ENCODE assay signal across 8 cellular contexts in genomic region chrX:119871245-119871598, GRCh38. TPM values are rescaled to one million over a fixed set of nuclear protein-coding genes. Genes with fewer than 3 reads are reported as not detected.
A peak's percentile ranks its signal among the peaks of the same experiment; 100 is the strongest.
DNase-seq lines count a peak whose midpoint lies in the region; ATAC-seq and TF ChIP-seq lines count a peak whose summit lies in the region.

No MANE protein-coding gene starts in this region.

- BruUV-seq in Calu3 (replicated peaks; lab: Mats Ljungman, UMichigan), result TSS peak; percentile 93

- peak overlapping the region; percentile 89 for H3K27ac Mint-ChIP-seq in Calu3 (ENCODE audit: unreplicated experiment)

- peak overlapping the region; percentile 93 for H3K4me3 Mint-ChIP-seq in Calu3 (ENCODE audit: low read depth, unreplicated experiment)

- no peak for TF ChIP-seq CTCF in Calu3 (IDR thresholded peaks at IDR 0.05; ENCODE audit: unreplicated experiment)
- no peak for TF ChIP-seq CTCF in body of pancreas (IDR thresholded peaks at IDR 0.05)
- TF ChIP-seq CTCF in thoracic aorta (IDR thresholded peaks at IDR 0.05), result no peak

- CTCF ChIA-PET in Calu3 (lab: Charles Lee), result interaction anchor here (1.3 to 1.4 kb wide), 2 partner anchors 18 to 80 kb away, joined by 3 to 5 read pairs; partner anchors contain the start of genes RPL39 and UPF3B

- H3K9me3 ChIP-seq in HUES64 (ENCODE audit: insufficient read depth, low read depth, low read length), result no peaks in the 10 kb centered on the region
- H3K9me3 ChIP-seq in body of pancreas, result no peaks in the 10 kb centered on the region
- no peaks in the 10 kb centered on the region for H3K9me3 ChIP-seq in thoracic aorta

- H3K4me1 ChIP-seq in HUES64 (ENCODE audit: insufficient read depth, low read length), result no peaks in the 10 kb centered on the region
- H3K4me1 ChIP-seq in body of pancreas, result peaks cover 9% of the 10 kb centered on the region
- peaks cover 8 to 13% of the 10 kb centered on the region in 2 donors for H3K4me1 ChIP-seq in thoracic aorta (ENCODE audit: control insufficient read depth in 1 of 2, low read depth in 2 of 2)

- no peak for TF ChIP-seq POLR2A in body of pancreas (IDR thresholded peaks at IDR 0.05)

- H3K27me3 ChIP-seq in HUES64 (ENCODE audit: insufficient read depth, low read length), result no peaks in the 10 kb centered on the region
- no peaks in the 10 kb centered on the region for H3K27me3 ChIP-seq in body of pancreas
- no peaks in the 10 kb centered on the region for H3K27me3 ChIP-seq in thoracic aorta (replicated peaks; ENCODE audit: insufficient read depth)

- H3K9ac ChIP-seq in HUES64 (ENCODE audit: low read depth, low read length), result peak overlapping the region; percentile 77

- H3K27ac ChIP-seq in HUES64 (ENCODE audit: low read depth, low read length), result peak overlapping the region; percentile 93; the same call in 1 of the 2 replicates
- peak overlapping the region; percentile 71 to 96 (median 91) for H3K27ac ChIP-seq in body of pancreas
- peak overlapping the region; percentile 89 to 94 for H3K27ac ChIP-seq in thoracic aorta

- H3K9me3 Mint-ChIP-seq in Calu3 (ENCODE audit: low read depth, unreplicated experiment), result no peaks in the 10 kb centered on the region

- H3K4me3 ChIP-seq in HUES64 (ENCODE audit: low read length), result peak overlapping the region; percentile 91
- H3K4me3 ChIP-seq in body of pancreas, result peak overlapping the region; percentile 37 to 63
- peak overlapping the region; percentile 84 for H3K4me3 ChIP-seq in thoracic aorta

- DNase-seq in Calu3, result no peak
- DNase-seq in body of pancreas, result no peak
- DNase-seq in left colon, result peak in 1 of 2 donors; percentile 40
- DNase-seq in thoracic aorta (ENCODE audit: low spot score), result no peak
- DNase-seq in RPMI8226, result no peak
- no peak for DNase-seq in NCI-H2196 treated with DMSO at 0.1 percent for 48 hours (lab: John Stamatoyannopoulos, UW; ENCODE audit: unreplicated experiment)

- ATAC-seq in GM21515 (IDR thresholded peaks at IDR 0.05; ENCODE audit: unreplicated experiment) (peak; percentile 28), body of pancreas (peak; percentile 43), left colon (peak; percentile 48), thoracic aorta (ENCODE audit: insufficient number of reproducible peaks, low FRiP score, low read depth) (peak; percentile 55)

- peaks cover 41% of the 10 kb centered on the region for H3K36me3 Mint-ChIP-seq in Calu3 (ENCODE audit: insufficient read depth, unreplicated experiment)

- intact Hi-C loops in Calu3 (cut with micrococcal nuclease; ENCODE audit: unreplicated experiment), result no loop called here
- intact Hi-C loops in body of pancreas (cut with DNase I), result no loop called here
- intact Hi-C loops in left colon (cut with DNase I, micrococcal nuclease), result no loop called here

- H3K4me1 Mint-ChIP-seq in Calu3 (ENCODE audit: low read depth, unreplicated experiment), result peaks cover 8% of the 10 kb centered on the region

- under 1% methylated on average over 26 of the region's 26 CpGs for WGBS in HUES64
- WGBS in body of pancreas, 2 donors, result 0% methylated on average over 7 to 20 of the region's 26 CpGs

- no peaks in the 10 kb centered on the region for H3K27me3 Mint-ChIP-seq in Calu3 (ENCODE audit: unreplicated experiment)

- peaks cover 12% of the 10 kb centered on the region for H3K36me3 ChIP-seq in HUES64 (ENCODE audit: insufficient read depth, low read length)
- no peaks in the 10 kb centered on the region for H3K36me3 ChIP-seq in body of pancreas (replicated peaks in 1 of 2; ENCODE audit: insufficient read depth in 1 of 2, low read depth in 2 of 2)
- H3K36me3 ChIP-seq in thoracic aorta, result no peaks in the 10 kb centered on the region

RNA-seq across cellular contexts. Expression of gene RNF113A, which starts 0.3 kb away (rescaled TPM):
- total RNA-seq in Calu3 (2022) (16.9 and 18.3 TPM in 2 replicates), body of pancreas (10 to 100 TPM in 1 of 2 donors, 1 to 10 TPM in 1; 9.1 to 10.5 TPM), left colon (10 to 100 TPM; 12.9 to 13.4 TPM), thoracic aorta (10 to 100 TPM in 1 of 2 donors, 1 to 10 TPM in 1; 6.1 to 13.8 TPM)
- polyA plus RNA-seq in HUES64 (2013, experiment 1 of 2), result 10.6 TPM
- polyA plus RNA-seq in HUES64 (2013, experiment 2 of 2), result 10.7 TPM

RNA-seq across cellular contexts. Expression of gene NDUFA1, which starts 0.4 kb away (rescaled TPM):
- total RNA-seq in Calu3 (2022) (77.5 and 79.6 TPM in 2 replicates), body of pancreas (10 to 100 TPM; 13.5 to 15.6 TPM), left colon (100 to 1,000 TPM; 201 to 236 TPM), thoracic aorta (10 to 100 TPM; 30.5 to 41.1 TPM)
- polyA plus RNA-seq in HUES64 (2013, experiment 1 of 2), result 64.3 TPM
- 74.5 TPM for polyA plus RNA-seq in HUES64 (2013, experiment 2 of 2)

RNA-seq across cellular contexts. Expression of gene UPF3B, which starts 18.5 kb away (rescaled TPM):
- total RNA-seq in Calu3 (2022) (15.6 and 17.2 TPM in 2 replicates), body of pancreas (1 to 10 TPM; 2.6 to 4.2 TPM), left colon (1 to 10 TPM; 7.4 to 7.9 TPM), thoracic aorta (1 to 10 TPM; 3.7 to 4.9 TPM)
- polyA plus RNA-seq in HUES64 (2013, experiment 1 of 2), result 27.7 TPM
- 28.4 TPM for polyA plus RNA-seq in HUES64 (2013, experiment 2 of 2)

RNA-seq across cellular contexts. Expression of gene AKAP14, which starts 24.5 kb away (rescaled TPM):
- total RNA-seq in Calu3 (2022) (not detected in 2 replicates), body of pancreas (not detected), left colon (not detected), thoracic aorta (not detected)
- polyA plus RNA-seq in HUES64 (2013, experiment 1 of 2), result 0.75 TPM
- not detected for polyA plus RNA-seq in HUES64 (2013, experiment 2 of 2)
